ENCODE assay signal across 1 cellular context in genomic region chr2:27854224-27854623, GRCh38.
TF ChIP-seq lines count a peak whose summit lies in the region.

No MANE protein-coding gene starts in this region.

TF ChIP-seq in GM23338, 12 proteins besides CTCF, POLR2A, EP300 and RAD21 (continued from another document):
- no peak for TF ChIP-seq ZNF462 (CRISPR knock-in tag; IDR thresholded peaks at IDR 0.05)
- no peak for TF ChIP-seq ZNF114 (CRISPR knock-in tag; IDR thresholded peaks at IDR 0.05)
- TF ChIP-seq EZH2phosphoT487 (IDR thresholded peaks at IDR 0.05; ENCODE audit: unreplicated experiment) = no peak
- TF ChIP-seq REST (IDR thresholded peaks at IDR 0.05; ENCODE audit: unreplicated experiment) = no peak
- no peak for TF ChIP-seq POLR2AphosphoS5 (IDR thresholded peaks at IDR 0.05; ENCODE audit: low read depth)
- TF ChIP-seq CREB1 (CRISPR knock-in tag; IDR thresholded peaks at IDR 0.05; ENCODE audit: low read depth) = no peak
- no peak for TF ChIP-seq ZNF331 (CRISPR knock-in tag; IDR thresholded peaks at IDR 0.05; ENCODE audit: low read depth)
- no peak for TF ChIP-seq NANOG (IDR thresholded peaks at IDR 0.05; ENCODE audit: borderline replicate concordance)
- TF ChIP-seq EZH2 (IDR thresholded peaks at IDR 0.05; ENCODE audit: low read depth, unreplicated experiment) = no peak
